23 cellular contexts compared by ENCODE assay signal in genomic region chr12:8011331-8011730, GRCh38. TPM values are rescaled to one million over a fixed set of nuclear protein-coding genes. Genes with fewer than 3 reads are reported as not detected.
DNase-seq lines count a peak whose midpoint lies in the region; ATAC-seq, FAIRE-seq and TF ChIP-seq lines count a peak whose summit lies in the region.
"Had no signal": no experiment of that assay in that cellular context is flagged by ENCODE, and none has a peak within 500 bp of the region (broad histone marks: within the 10 kb centered on the region; RNA-seq: fewer than 3 reads in every experiment).

No MANE protein-coding gene starts in this region.

- H3K9ac ChIP-seq in GM23248, result no peak overlapping the region
- H3K9ac ChIP-seq in endothelial cell of umbilical vein (replicated peaks; ENCODE audit: extremely low read depth, insufficient read depth, low read length), result no peak overlapping the region
- H3K9ac ChIP-seq: neural progenitor cell had no signal

- no peak for TF ChIP-seq POLR2A in endothelial cell of umbilical vein (IDR thresholded peaks at IDR 0.05; ENCODE audit: low read depth, low read length)

- DNase-seq in GM23248, result peak; percentile 28
- no peak for DNase-seq in RWPE2 (ENCODE audit: low spot score)
- DNase-seq in endothelial cell of umbilical vein (ENCODE audit: low read depth, low spot score), result peak; percentile 76
- peak; percentile 45 for DNase-seq in renal cortical epithelial cell (ENCODE audit: low read depth)
- no peak for DNase-seq in HAP-1 (ENCODE audit: low spot score in 2 of 2)
- no peak for DNase-seq in SJCRH30
- DNase-seq: activated T-cell treated with anti-CD3 and anti-CD28 coated beads, Interleukin-2, amount 50 U/mL, for 24 hours; amniotic stem cell; central memory CD4-positive, alpha-beta T cell; HFFc6; islet precursor cell; NCI-H1417; NCI-H774; Right ventricle myocardium superior; upper lobe of left lung had no signal

- H2AFZ ChIP-seq in GM23248, result no peak overlapping the region
- no peak overlapping the region for H2AFZ ChIP-seq in endothelial cell of umbilical vein (ENCODE audit: low read depth, low read length)
- H2AFZ ChIP-seq: neural progenitor cell had no signal

- in situ Hi-C loops in GM23248 (cut with MboI) (no loop called here), HAP-1 (cut with MboI; ENCODE audit: low sequenced_read_pairs) (no loop called here)

- H3K79me2 ChIP-seq in GM23248 (ENCODE audit: insufficient read depth) (no peaks in the 10 kb centered on the region), endothelial cell of umbilical vein (ENCODE audit: control insufficient read depth, insufficient read depth, low read length) (no peaks in the 10 kb centered on the region)

- H3K36me3 ChIP-seq in GM23248 (ENCODE audit: low read depth) (no peaks in the 10 kb centered on the region), RWPE2 (ENCODE audit: low read depth) (no peaks in the 10 kb centered on the region), endothelial cell of umbilical vein (ENCODE audit: control insufficient read depth in 2 of 2, extremely low read depth in 1 of 2, insufficient read depth in 2 of 2, low read length in 2 of 2) (no peaks in the 10 kb centered on the region), HAP-1 (replicated peaks) (no peaks in the 10 kb centered on the region), SJCRH30 (no peaks in the 10 kb centered on the region)
- H3K36me3 ChIP-seq: esophagus muscularis mucosa, gastroesophageal sphincter, neural progenitor cell, upper lobe of left lung had no signal

- POLR2A ChIA-PET in endothelial cell of umbilical vein (lab: Charles Lee), result no interaction called here

- H3K4me2 ChIP-seq in GM23248 (ENCODE audit: unreplicated experiment) (no peak overlapping the region), endothelial cell of umbilical vein (ENCODE audit: insufficient read depth, low read length) (peak overlapping the region; percentile 44)
- H3K4me2 ChIP-seq: neural progenitor cell had no signal

- intact Hi-C loops in endothelial cell of umbilical vein (cut with micrococcal nuclease), result loop anchor here (2.0 kb wide), 1 partner anchor 15 kb away; no protein-coding TSS in a partner anchor

- no peaks in the 10 kb centered on the region for H4K20me1 ChIP-seq in GM23248 (ENCODE audit: insufficient read depth)
- no peaks in the 10 kb centered on the region for H4K20me1 ChIP-seq in endothelial cell of umbilical vein (replicated peaks; ENCODE audit: control insufficient read depth, extremely low read depth, insufficient read depth, low read length)

- peak; percentile 76 for FAIRE-seq in endothelial cell of umbilical vein (lab: Jason Lieb, UNC)
- FAIRE-seq: HepG2 had no signal

- H3F3A ChIP-seq in GM23248 (ENCODE audit: insufficient read depth), result no peaks in the 10 kb centered on the region

- no peak overlapping the region for H3K27ac ChIP-seq in GM23248
- no peak overlapping the region for H3K27ac ChIP-seq in RWPE2 (ENCODE audit: poor library complexity, severe bottlenecking)
- no peak overlapping the region for H3K27ac ChIP-seq in endothelial cell of umbilical vein (ENCODE audit: insufficient read depth, low read depth, low read length)
- no peak overlapping the region for H3K27ac ChIP-seq in SJCRH30
- H3K27ac ChIP-seq: esophagus muscularis mucosa, gastroesophageal sphincter, neural progenitor cell, upper lobe of left lung had no signal

- H3K4me3 ChIP-seq in GM23248, result no peak overlapping the region
- no peak overlapping the region for H3K4me3 ChIP-seq in RWPE2 (ENCODE audit: severe bottlenecking)
- H3K4me3 ChIP-seq in endothelial cell of umbilical vein (replicated peaks in 1 of 3; ENCODE audit: insufficient read depth in 1 of 3, low read depth in 1 of 3, low read length in 3 of 3), result no peak overlapping the region
- no peak overlapping the region for H3K4me3 ChIP-seq in HAP-1
- no peak overlapping the region for H3K4me3 ChIP-seq in SJCRH30
- H3K4me3 ChIP-seq: esophagus muscularis mucosa, gastroesophageal sphincter, lung, neural progenitor cell, upper lobe of left lung had no signal

- H3K4me1 ChIP-seq in GM23248 (ENCODE audit: insufficient read depth) (no peaks in the 10 kb centered on the region), RWPE2 (ENCODE audit: insufficient read depth, poor library complexity, severe bottlenecking) (no peaks in the 10 kb centered on the region), endothelial cell of umbilical vein (ENCODE audit: control insufficient read depth, extremely low read depth, insufficient read depth, low read length) (no peaks in the 10 kb centered on the region), HAP-1 (no peaks in the 10 kb centered on the region), SJCRH30 (no peaks in the 10 kb centered on the region)
- H3K4me1 ChIP-seq: esophagus muscularis mucosa, gastroesophageal sphincter, neural progenitor cell, upper lobe of left lung had no signal

- H3K9me1 ChIP-seq in endothelial cell of umbilical vein (replicated peaks; ENCODE audit: control insufficient read depth, extremely low read depth, insufficient read depth, low read length), result no peaks in the 10 kb centered on the region

- H3K9me2 ChIP-seq in GM23248 (ENCODE audit: insufficient read depth), result no peaks in the 10 kb centered on the region

- H3K9me3 ChIP-seq in GM23248 (ENCODE audit: low read depth) (no peaks in the 10 kb centered on the region), RWPE2 (ENCODE audit: severe bottlenecking) (no peaks in the 10 kb centered on the region), endothelial cell of umbilical vein (replicated peaks; ENCODE audit: control insufficient read depth, insufficient read depth, low read length) (no peaks in the 10 kb centered on the region), HAP-1 (no peaks in the 10 kb centered on the region), SJCRH30 (replicated peaks) (no peaks in the 10 kb centered on the region)
- H3K9me3 ChIP-seq: esophagus muscularis mucosa, gastroesophageal sphincter, upper lobe of left lung had no signal

- ATAC-seq in RWPE2 (ENCODE audit: low read depth) (peak; percentile 51; the same call in 1 of the 3 replicates), HG02763 (IDR thresholded peaks at IDR 0.05; ENCODE audit: unreplicated experiment) (no peak)
- ATAC-seq: gastroesophageal sphincter, HepG2 had no signal

- dilution Hi-C loops in endothelial cell of umbilical vein (cut with MboI; ENCODE audit: extremely low pct_ligation_motif_present, low sequenced_read_pairs), result no loop called here

- TF ChIP-seq CTCF in RWPE2 (IDR thresholded peaks at IDR 0.05; ENCODE audit: poor library complexity, severe bottlenecking) (no peak), endothelial cell of umbilical vein (IDR thresholded peaks at IDR 0.05; ENCODE audit: extremely low read depth in 1 of 2, insufficient read depth in 1 of 2, low read depth in 1 of 2, low read length in 2 of 2) (no peak)

- CTCF ChIA-PET in endothelial cell of umbilical vein (lab: Charles Lee), result interaction anchor here (0.6 to 1.3 kb wide), 4 partner anchors 8 to 78 kb away, joined by 3 to 9 read pairs (median 4); no protein-coding TSS in a partner anchor

- H3K27me3 ChIP-seq in GM23248 (replicated peaks; ENCODE audit: insufficient read depth), result peaks cover 5% of the 10 kb centered on the region
- no peaks in the 10 kb centered on the region for H3K27me3 ChIP-seq in RWPE2 (ENCODE audit: insufficient read depth, poor library complexity, severe bottlenecking)
- H3K27me3 ChIP-seq in endothelial cell of umbilical vein (ENCODE audit: control insufficient read depth in 2 of 2, insufficient read depth in 2 of 2, low read length in 2 of 2), result peaks cover 6 to 11% of the 10 kb centered on the region in 2 experiments
- H3K27me3 ChIP-seq in HAP-1 (ENCODE audit: low read depth), result 0 out of 2 replicates have a peak, but pooled peaks cover 4% of the 10 kb centered on the region
- no peaks in the 10 kb centered on the region for H3K27me3 ChIP-seq in SJCRH30
- H3K27me3 ChIP-seq: neural progenitor cell, upper lobe of left lung had no signal

- BruUV-seq in endothelial cell of umbilical vein (replicated peaks; lab: Mats Ljungman, UMichigan), result no TSS peak

- WGBS in GM23248 (ENCODE audit: low coverage in 1 of 2, low lambda C conversion rate in 2 of 2, missing lambda C conversion rate in 2 of 2), 2 experiments, result 95% methylated on average over 7 of the region's 7 CpGs

TF ChIP-seq in endothelial cell of umbilical vein, 7 proteins besides CTCF, POLR2A, EP300 and RAD21 (continues in another document):
- TF ChIP-seq FOS (IDR thresholded peaks at IDR 0.05; ENCODE audit: borderline replicate concordance, insufficient read depth, low read length) (peak; percentile 66), JUN (IDR thresholded peaks at IDR 0.05; ENCODE audit: borderline replicate concordance, insufficient read depth, insufficient read length, low read depth) (no peak)

RNA-seq across cellular contexts. Expression of gene FOXJ2, which starts 21.2 kb away (rescaled TPM):
- 8.2 and 11.0 TPM in 2 replicates for total RNA-seq in GM23248 (2014; rRNA removed; shearing (Covaris generic))
- 10.5 and 11.6 TPM in 2 replicates for polyA plus RNA-seq in GM23248 (2016; fragmentation: Nextera tagmentation; extraction: Ambion mirVana)
- 13.3 and 13.9 TPM in 2 replicates for total RNA-seq in endothelial cell of umbilical vein
- polyA plus RNA-seq in endothelial cell of umbilical vein, result 5.3 and 6.2 TPM in 2 replicates
- polyA plus RNA-seq in endothelial cell of umbilical vein (2011; cell fraction: cytosol; rRNA removed), result 4.6 and 4.8 TPM in 2 replicates
- polyA plus RNA-seq in endothelial cell of umbilical vein (2011; cell fraction: nucleus; rRNA removed), result 6.2 and 8.0 TPM in 2 replicates
- polyA plus RNA-seq in endothelial cell of umbilical vein (2012), result 8.5 TPM in 2 replicates
- polyA minus RNA-seq in endothelial cell of umbilical vein, result 6.7 and 7.5 TPM in 2 replicates
- 4.6 TPM for polyA minus RNA-seq in endothelial cell of umbilical vein (2011; cell fraction: cytosol; rRNA and poly(A)+ RNA removed)
- 4.6 and 5.9 TPM in 2 replicates for polyA minus RNA-seq in endothelial cell of umbilical vein (2011; cell fraction: nucleus; rRNA and poly(A)+ RNA removed)
- 5.0 and 8.2 TPM in 2 replicates for total RNA-seq in renal cortical epithelial cell
- total RNA-seq in SJCRH30 (2014; rRNA removed; shearing (Covaris generic)), result 8.0 and 8.3 TPM in 2 replicates

RNA-seq across cellular contexts. Expression of gene C3AR1, which starts 54.8 kb away (rescaled TPM):
- not detected in 2 replicates for total RNA-seq in GM23248 (2014; rRNA removed; shearing (Covaris generic))
- polyA plus RNA-seq in GM23248 (2016; fragmentation: Nextera tagmentation; extraction: Ambion mirVana), result 0.24 TPM in 1 of 2 replicates, not detected in the other
- total RNA-seq in endothelial cell of umbilical vein, result 0.21 and 0.22 TPM in 2 replicates
- 0.70 and 1.1 TPM in 2 replicates for polyA plus RNA-seq in endothelial cell of umbilical vein
- polyA plus RNA-seq in endothelial cell of umbilical vein (2011; cell fraction: cytosol; rRNA removed), result 0.18 and 0.38 TPM in 2 replicates
- 0.11 and 0.24 TPM in 2 replicates for polyA plus RNA-seq in endothelial cell of umbilical vein (2011; cell fraction: nucleus; rRNA removed)
- polyA plus RNA-seq in endothelial cell of umbilical vein (2012), result 0.12 and 0.42 TPM in 2 replicates
- polyA minus RNA-seq in endothelial cell of umbilical vein, result 0.25 and 1.7 TPM in 2 replicates
- not detected for polyA minus RNA-seq in endothelial cell of umbilical vein (2011; cell fraction: cytosol; rRNA and poly(A)+ RNA removed)
- 0.24 TPM in 1 of 2 replicates, not detected in the other for polyA minus RNA-seq in endothelial cell of umbilical vein (2011; cell fraction: nucleus; rRNA and poly(A)+ RNA removed)
- 0.17 and 0.30 TPM in 2 replicates for total RNA-seq in renal cortical epithelial cell
- total RNA-seq in SJCRH30 (2014; rRNA removed; shearing (Covaris generic)), result 0.06 and 0.08 TPM in 2 replicates
- total RNA-seq: G401, HepG2, progenitor cell of endocrine pancreas had no signal
- polyA plus RNA-seq: HepG2 had no signal

Comparison
In these comparisons a context has a peak if more than half of its experiments do, and no peak if none do; other contexts are left out.
1. DNase-seq: peak in GM23248 (single experiment), endothelial cell of umbilical vein (single experiment) and renal cortical epithelial cell (single experiment); none in RWPE2 (single experiment), HAP-1 (0 of 2) and SJCRH30 (0 of 2).